8 cellular contexts compared by ENCODE assay signal in the genomic region with DNA sequence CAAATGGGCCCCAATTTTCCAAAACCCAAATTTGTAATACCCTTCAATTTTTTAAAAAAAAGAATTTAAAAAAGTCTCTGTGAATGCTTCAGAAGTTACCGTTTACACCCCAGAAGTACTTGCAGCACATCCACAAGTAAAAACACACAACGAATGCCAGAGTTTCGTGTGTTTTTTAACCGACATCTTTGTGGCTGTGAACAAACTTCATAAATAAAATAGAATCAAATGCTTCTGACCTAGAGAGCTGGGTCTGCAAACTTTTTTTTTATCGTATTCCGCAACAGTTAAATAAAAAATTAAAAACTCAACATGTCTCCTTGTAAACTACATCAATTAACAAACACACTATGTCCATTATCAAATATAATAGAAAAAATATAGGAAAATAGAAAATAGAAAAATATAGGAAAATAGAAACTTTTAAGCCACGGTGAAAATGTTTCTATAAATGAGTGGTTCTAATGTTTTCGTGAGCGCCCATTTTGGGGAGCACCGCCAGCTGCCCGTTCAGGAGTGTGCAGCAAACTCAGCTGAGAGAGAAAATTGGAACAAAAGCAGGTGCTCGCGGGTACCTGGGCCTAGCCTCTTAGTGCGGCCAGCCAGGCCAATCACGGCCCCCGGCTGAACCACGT. TPM values are rescaled to one million over a fixed set of nuclear protein-coding genes. Genes with fewer than 3 reads are reported as not detected.
DNase-seq lines count a peak whose midpoint lies in the region; ATAC-seq and TF ChIP-seq lines count a peak whose summit lies in the region.
"Had no signal": no experiment of that assay in that cellular context is flagged by ENCODE, and none has a peak within 500 bp of the region (broad histone marks: within the 10 kb centered on the region; RNA-seq: fewer than 3 reads in every experiment).

No MANE protein-coding gene starts in this region.

- no peaks in the 10 kb centered on the region for H3K36me3 ChIP-seq in breast epithelium
- H3K36me3 ChIP-seq in ovary, result no peaks in the 10 kb centered on the region
- H3K36me3 ChIP-seq in testis (ENCODE audit: low read depth, missing control alignments), result no peaks in the 10 kb centered on the region

- H3K4me3 ChIP-seq in breast epithelium, result peak overlapping the region; percentile 22 to 61 (median 42)
- peak overlapping the region; percentile 20 for H3K4me3 ChIP-seq in ovary
- H3K4me3 ChIP-seq in testis, result peak overlapping the region in 1 of 2 donors; percentile 49

- TF ChIP-seq POLR2A in breast epithelium (IDR thresholded peaks at IDR 0.05), result no peak
- TF ChIP-seq POLR2A in ovary (IDR thresholded peaks at IDR 0.05), result no peak
- no peak for TF ChIP-seq POLR2A in testis (IDR thresholded peaks at IDR 0.05)

- POLR2A ChIA-PET in GM10248 (lab: Yijun Ruan, JAX), result no interaction called here

- TF ChIP-seq CTCF in GM10248 (IDR thresholded peaks at IDR 0.05; ENCODE audit: control extremely low read depth, extremely low read depth, low read depth, missing control alignments) (no peak), breast epithelium (IDR thresholded peaks at IDR 0.05) (no peak), ovary (IDR thresholded peaks at IDR 0.05) (no peak), testis (IDR thresholded peaks at IDR 0.05) (no peak)

- CTCF ChIA-PET in GM10248 (lab: Yijun Ruan, JAX), result interaction anchor here (1.3 kb wide), 1 partner anchor 35 kb away, joined by 7 read pairs; no protein-coding TSS in a partner anchor

- intact Hi-C loops in breast epithelium (cut with DNase I; ENCODE audit: low total_unique reads), result no loop called here
- intact Hi-C loops in ovary (cut with DNase I), result no loop called here
- intact Hi-C loops in testis (cut with DNase I; ENCODE audit: low total_unique reads), result no loop called here

- no peak overlapping the region for H3K27ac ChIP-seq in breast epithelium
- H3K27ac ChIP-seq in ovary, result no peak overlapping the region
- no peak overlapping the region for H3K27ac ChIP-seq in testis

- H3K9me3 ChIP-seq in breast epithelium (no peaks in the 10 kb centered on the region), ovary (no peaks in the 10 kb centered on the region), testis (no peaks in the 10 kb centered on the region)

- peaks cover 6 to 96% of the 10 kb centered on the region in 2 donors for H3K27me3 ChIP-seq in breast epithelium
- H3K27me3 ChIP-seq in ovary, result peaks cover under 1% of the 10 kb centered on the region
- H3K27me3 ChIP-seq in testis, result no peaks in the 10 kb centered on the region

- WGBS in ovary, 3 donors, result 10 to 13% (median 11%) methylated on average over 17 of the region's 17 CpGs
- 8 to 10% methylated on average over 15 to 17 of the region's 17 CpGs for WGBS in testis, 2 donors

- DNase-seq in GM10248 (ENCODE audit: extremely low spot score) (peak; percentile 76), breast epithelium (ENCODE audit: low spot score in 2 of 2) (no peak), ovary (no peak), testis (no peak), DMS79 (lab: John Stamatoyannopoulos, UW) (no peak)
- DNase-seq: activated CD8-positive, alpha-beta memory T cell treated with anti-CD3 and anti-CD28 coated beads, Interleukin-2, amount 10 ng/mL, durations not matched to agents 7 days and 5 days had no signal

- H3K4me1 ChIP-seq in breast epithelium (no peaks in the 10 kb centered on the region), ovary (ENCODE audit: insufficient read depth) (peaks cover 1% of the 10 kb centered on the region), testis (peaks cover 21% of the 10 kb centered on the region)

- TF ChIP-seq EP300 in Ishikawa (IDR thresholded peaks at IDR 0.05; ENCODE audit: borderline replicate concordance) (no peak), ovary (IDR thresholded peaks at IDR 0.05) (no peak)

- no peak for TF ChIP-seq RAD21 in Ishikawa (IDR thresholded peaks at IDR 0.05; ENCODE audit: low read depth)

- no peak for ATAC-seq in GM18502 (IDR thresholded peaks at IDR 0.05; ENCODE audit: poor library complexity, unreplicated experiment)
- ATAC-seq: activated CD8-positive, alpha-beta memory T cell treated with anti-CD3 and anti-CD28 coated beads, Interleukin-2, amount 10 ng/mL, durations not matched to agents 7 days and 5 days had no signal

TF ChIP-seq in Ishikawa, 13 proteins besides CTCF, POLR2A, EP300 and RAD21:
- TF ChIP-seq TCF12 (IDR thresholded peaks at IDR 0.05; ENCODE audit: low read depth), result no peak
- TF ChIP-seq, protein P1, sequence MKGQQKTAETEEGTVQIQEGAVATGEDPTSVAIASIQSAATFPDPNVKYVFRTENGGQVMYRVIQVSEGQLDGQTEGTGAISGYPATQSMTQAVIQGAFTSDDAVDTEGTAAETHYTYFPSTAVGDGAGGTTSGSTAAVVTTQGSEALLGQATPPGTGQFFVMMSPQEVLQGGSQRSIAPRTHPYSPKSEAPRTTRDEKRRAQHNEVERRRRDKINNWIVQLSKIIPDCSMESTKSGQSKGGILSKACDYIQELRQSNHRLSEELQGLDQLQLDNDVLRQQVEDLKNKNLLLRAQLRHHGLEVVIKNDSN (IDR thresholded peaks at IDR 0.05), result peak; percentile 94
TF ChIP-seq in Ishikawa: peak in this region for 1.

RNA-seq across cellular contexts. Expression of a gene that starts 0.4 kb away (rescaled TPM):
- total RNA-seq in breast epithelium (not detected), ovary (not detected), testis (under 1 TPM; 0.12 to 0.24 TPM)
- polyA plus RNA-seq in ovary (not detected), testis (ENCODE audit: insufficient read depth, low read depth, low replicate concordance) (not detected)
- total RNA-seq: activated CD8-positive, alpha-beta memory T cell treated with anti-CD3 and anti-CD28 coated beads, Interleukin-2, amount 10 ng/mL, durations not matched to agents 7 days and 5 days had no signal

RNA-seq across cellular contexts. Expression of a gene that starts 49.7 kb away (rescaled TPM):
- total RNA-seq in breast epithelium (under 1 TPM in 1 of 3 donors, not detected in 2; 0.33 TPM), ovary (under 1 TPM in 2 of 7 donors, not detected in 5; 0.12 to 0.26 TPM), testis (under 1 TPM; 0.06 to 0.08 TPM)
- polyA plus RNA-seq in ovary (under 1 TPM in 1 of 2 donors, not detected in 1; 0.02 TPM), testis (ENCODE audit: insufficient read depth, low read depth, low replicate concordance) (not detected)
- total RNA-seq: activated CD8-positive, alpha-beta memory T cell treated with anti-CD3 and anti-CD28 coated beads, Interleukin-2, amount 10 ng/mL, durations not matched to agents 7 days and 5 days had no signal
